Comparison of ENCODE assay signal across 12 cellular contexts in the genomic region with DNA sequence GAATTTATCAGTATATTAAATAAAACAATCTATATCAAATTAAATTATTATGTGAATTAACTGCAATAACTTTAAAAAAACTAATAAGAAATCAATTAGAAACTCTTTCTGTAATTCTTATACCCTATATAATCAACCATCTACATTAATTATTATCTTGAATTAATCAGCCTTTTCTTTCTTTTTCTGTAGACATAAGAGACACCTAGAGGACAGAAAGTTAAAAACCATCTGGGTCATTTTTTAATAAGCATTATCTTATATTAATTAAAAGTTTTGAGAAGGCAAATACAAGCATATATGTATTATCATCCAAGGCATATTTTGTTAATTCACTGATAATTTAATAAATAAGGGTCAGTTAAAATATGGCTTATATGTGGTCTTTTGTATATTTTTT. TPM values are rescaled to one million over a fixed set of nuclear protein-coding genes. Genes with fewer than 3 reads are reported as not detected.
DNase-seq lines count a peak whose midpoint lies in the region; ATAC-seq, FAIRE-seq and TF ChIP-seq lines count a peak whose summit lies in the region.
"Had no signal": no experiment of that assay in that cellular context is flagged by ENCODE, and none has a peak within 500 bp of the region (broad histone marks: within the 10 kb centered on the region; RNA-seq: fewer than 3 reads in every experiment).

No MANE protein-coding gene starts in this region.

- H3K4me3 ChIP-seq in astrocyte (ENCODE audit: insufficient read depth, low read depth, low read length) (no peak overlapping the region), right lobe of liver (no peak overlapping the region), lower leg skin (ENCODE audit: low read depth, poor library complexity, severe bottlenecking) (no peak overlapping the region)
- no peak overlapping the region for H3K4me3 ChIP-seq in effector memory CD4-positive, alpha-beta T cell (ENCODE audit: insufficient read depth, low read depth, low read length, poor library complexity, severe bottlenecking)

- in situ Hi-C loops in ACHN (cut with HindIII; ENCODE audit: low pct_ligation_motif_present, low pct_unique_long_range_greater_than_20kb, low sequenced_read_pairs) (no loop called here), G401 (cut with HindIII; ENCODE audit: low sequenced_read_pairs) (no loop called here)

- H3K27me3 Mint-ChIP-seq in astrocyte (ENCODE audit: low read depth, unreplicated experiment) = peaks cover 10% of the 10 kb centered on the region

- H3K36me3 ChIP-seq in astrocyte (ENCODE audit: insufficient read depth, low read length) (no peaks in the 10 kb centered on the region), right lobe of liver (no peaks in the 10 kb centered on the region)
- H3K36me3 ChIP-seq in effector memory CD4-positive, alpha-beta T cell (ENCODE audit: control insufficient read depth, insufficient read depth, low read length) = no peaks in the 10 kb centered on the region

- H3K27ac Mint-ChIP-seq in astrocyte (ENCODE audit: unreplicated experiment) = no peak overlapping the region

- TF ChIP-seq POLR2A in right lobe of liver (IDR thresholded peaks at IDR 0.05) (no peak), lower leg skin (IDR thresholded peaks at IDR 0.05) (no peak)

- H3K4me2 ChIP-seq in astrocyte (ENCODE audit: low read length) = no peak overlapping the region

- H3K27me3 ChIP-seq in astrocyte (ENCODE audit: insufficient read depth, low read length) (peaks cover 6% of the 10 kb centered on the region), right lobe of liver (no peaks in the 10 kb centered on the region)
- H3K27me3 ChIP-seq in effector memory CD4-positive, alpha-beta T cell (replicated peaks; ENCODE audit: control insufficient read depth, insufficient read depth, low read length, poor library complexity, severe bottlenecking) = no peaks in the 10 kb centered on the region

- peak; percentile 6 for TF ChIP-seq CTCF in astrocyte (IDR thresholded peaks at IDR 0.05; ENCODE audit: insufficient read depth, low read depth, low read length)
- TF ChIP-seq CTCF in right lobe of liver (IDR thresholded peaks at IDR 0.05) = peak; percentile 24 to 50 (median 44)
- no peak for TF ChIP-seq CTCF in lower leg skin (IDR thresholded peaks at IDR 0.05)

- H3K4me1 ChIP-seq in astrocyte (ENCODE audit: insufficient read depth, low read length) = no peaks in the 10 kb centered on the region
- no peaks in the 10 kb centered on the region for H3K4me1 ChIP-seq in right lobe of liver
- no peaks in the 10 kb centered on the region for H3K4me1 ChIP-seq in effector memory CD4-positive, alpha-beta T cell (ENCODE audit: control insufficient read depth, insufficient read depth, low read length, poor library complexity, severe bottlenecking)

- intact Hi-C loops in right lobe of liver (cut with DNase I) (no loop called here), lower leg skin (cut with DNase I; ENCODE audit: low total_unique reads) (no loop called here)

- peaks cover 2% of the 10 kb centered on the region for H3K9me3 Mint-ChIP-seq in astrocyte (ENCODE audit: unreplicated experiment)

- DNase-seq in ACHN (peak; percentile 7), G401 (ENCODE audit: low spot score) (peak; percentile 49), astrocyte (ENCODE audit: low read depth) (no peak), right lobe of liver (no peak), HuH-7 (ENCODE audit: low spot score) (no peak), lower leg skin (ENCODE audit: low spot score in 2 of 2) (no peak)
- DNase-seq in effector memory CD4-positive, alpha-beta T cell = no peak
- DNase-seq: aorta, erythroblast, GOT3, NCI-H1694 treated with DMSO at 0.1 percent for 48 hours had no signal

- no peaks in the 10 kb centered on the region for H3K79me2 ChIP-seq in astrocyte (ENCODE audit: insufficient read depth, low read length)

- H3K27ac ChIP-seq in astrocyte (ENCODE audit: low read depth, low read length) = no peak overlapping the region
- no peak overlapping the region for H3K27ac ChIP-seq in right lobe of liver
- H3K27ac ChIP-seq in effector memory CD4-positive, alpha-beta T cell (ENCODE audit: insufficient read depth, low read length, poor library complexity, severe bottlenecking) = no peak overlapping the region

- peaks cover 4% of the 10 kb centered on the region for H4K20me1 ChIP-seq in astrocyte (ENCODE audit: insufficient read depth, low read length)

- no peaks in the 10 kb centered on the region for H3K4me1 Mint-ChIP-seq in astrocyte (ENCODE audit: low read depth, unreplicated experiment)

- H3K4me3 Mint-ChIP-seq in astrocyte (ENCODE audit: unreplicated experiment) = no peak overlapping the region

- FAIRE-seq in astrocyte (lab: Jason Lieb, UNC) = no peak

- H3K9ac ChIP-seq in astrocyte (ENCODE audit: low read length) = no peak overlapping the region

- H3K9me3 ChIP-seq in astrocyte (ENCODE audit: insufficient read depth, low read depth, low read length) (no peaks in the 10 kb centered on the region), right lobe of liver (no peaks in the 10 kb centered on the region)
- no peaks in the 10 kb centered on the region for H3K9me3 ChIP-seq in effector memory CD4-positive, alpha-beta T cell (ENCODE audit: control insufficient read depth, low read length)

- no peak for ATAC-seq in right lobe of liver
- no peak for ATAC-seq in GM19395 (IDR thresholded peaks at IDR 0.05; ENCODE audit: unreplicated experiment)

- H2AFZ ChIP-seq in astrocyte (ENCODE audit: low read depth, low read length) = no peak overlapping the region

- H3K36me3 Mint-ChIP-seq in astrocyte (ENCODE audit: low read depth, unreplicated experiment) = no peaks in the 10 kb centered on the region

RNA-seq across cellular contexts. Expression of a gene that starts 24.2 kb away (rescaled TPM):
- 35.2 and 38.7 TPM in 2 replicates for total RNA-seq in G401 (2014; rRNA removed; shearing (Covaris generic))
- total RNA-seq in astrocyte (17.9 TPM in 2 replicates), right lobe of liver (10 to 100 TPM; 11.2 to 17.4 (median 12.8) TPM), lower leg skin (10 to 100 TPM; 13.7 to 29.1 (median 21.9) TPM)

Comparison
In these comparisons a context has a peak if more than half of its experiments do, and no peak if none do; other contexts are left out.
1. DNase-seq: peak in ACHN (single experiment) and G401 (single experiment); none in astrocyte (single experiment), right lobe of liver (0 of 3), HuH-7 (single experiment), lower leg skin (0 of 2) and effector memory CD4-positive, alpha-beta T cell (0 of 3).
2. CTCF ChIP-seq: peak in astrocyte (single experiment) and right lobe of liver (4 of 4); none in lower leg skin (0 of 3).